ENCODE assay signal across 8 cellular contexts in the genomic region with DNA sequence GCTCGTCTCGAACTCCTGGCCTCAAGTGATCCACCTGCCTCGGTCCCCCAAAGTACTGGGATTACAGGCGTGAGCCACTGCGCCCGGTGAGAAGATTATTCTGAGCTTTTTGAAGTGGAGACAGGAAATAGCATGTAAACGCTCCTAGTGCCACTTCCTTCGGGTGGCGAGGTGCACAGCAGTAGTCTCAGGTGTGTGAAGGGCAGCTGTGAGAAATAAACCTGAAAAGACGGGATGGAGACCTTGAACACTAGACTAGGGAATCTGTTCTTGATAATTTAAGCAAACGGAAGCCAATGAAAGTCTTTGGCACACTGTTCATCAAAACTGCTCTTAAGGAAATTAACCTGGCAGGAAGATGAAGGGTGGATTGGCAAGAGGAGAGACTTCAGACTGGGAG. TPM values are rescaled to one million over a fixed set of nuclear protein-coding genes. Genes with fewer than 3 reads are reported as not detected.
DNase-seq lines count a peak whose midpoint lies in the region; ATAC-seq, FAIRE-seq and TF ChIP-seq lines count a peak whose summit lies in the region.

No MANE protein-coding gene starts in this region.

- H3K36me3 Mint-ChIP-seq in CD4-positive, alpha-beta memory T cell = peaks cover 0 to 3% of the 10 kb centered on the region in 2 donors

- no peak for FAIRE-seq in RCC 7860 (lab: Jason Lieb, UNC)

- no peaks in the 10 kb centered on the region for H3K36me3 ChIP-seq in CD4-positive, alpha-beta memory T cell (ENCODE audit: insufficient read depth, low read length)
- no peaks in the 10 kb centered on the region for H3K36me3 ChIP-seq in breast epithelium
- no peaks in the 10 kb centered on the region for H3K36me3 ChIP-seq in muscle layer of duodenum (ENCODE audit: control insufficient read depth in 1 of 2, insufficient read depth in 2 of 2, low read length in 2 of 2)

- no peak for TF ChIP-seq POLR2A in breast epithelium (IDR thresholded peaks at IDR 0.05)

- no peak for ATAC-seq in GM21619 (IDR thresholded peaks at IDR 0.05; ENCODE audit: unreplicated experiment)

- POLR2A ChIA-PET in CD4-positive, alpha-beta memory T cell (lab: Charles Lee; ENCODE audit: partially characterized antibody) = interaction anchor here (0.9 to 1.0 kb wide), 2 partner anchors 40 to 825 kb away, joined by 3 to 5 read pairs; partner anchors contain the start of gene THADA

- H3K9me3 Mint-ChIP-seq in CD4-positive, alpha-beta memory T cell = peaks cover 0 to 13% (median 11%) of the 10 kb centered on the region in 8 donors

- H3K9me3 ChIP-seq in CD4-positive, alpha-beta memory T cell (ENCODE audit: control insufficient read depth in 1 of 2, low read length in 2 of 2) = no peaks in the 10 kb centered on the region
- H3K9me3 ChIP-seq in breast epithelium (no peaks in the 10 kb centered on the region), muscle layer of duodenum (ENCODE audit: control insufficient read depth in 1 of 2, low read length in 2 of 2) (peaks cover 0 to 3% of the 10 kb centered on the region in 2 donors)

- H3K4me3 Mint-ChIP-seq in CD4-positive, alpha-beta memory T cell = peak overlapping the region; percentile 89 to 96 (median 94)

- no peak for DNase-seq in CD4-positive, alpha-beta memory T cell
- DNase-seq in LNCaP clone FGC (ENCODE audit: low read depth) (no peak), breast epithelium (ENCODE audit: low spot score in 2 of 2) (no peak), EL (no peak), RCC 7860 (ENCODE audit: low spot score) (no peak), NCI-H2107 treated with DMSO at 0.1 percent for 48 hours (lab: John Stamatoyannopoulos, UW; ENCODE audit: unreplicated experiment) (no peak)

- peaks cover 25 to 27% of the 10 kb centered on the region in 2 donors for H3K27me3 Mint-ChIP-seq in CD4-positive, alpha-beta memory T cell

- H3K4me1 Mint-ChIP-seq in CD4-positive, alpha-beta memory T cell = peaks cover 7 to 15% (median 14%) of the 10 kb centered on the region in 4 donors

- peak overlapping the region; percentile 45 to 66 for H3K4me3 ChIP-seq in CD4-positive, alpha-beta memory T cell (ENCODE audit: low read length in 2 of 2)
- H3K4me3 ChIP-seq in LNCaP clone FGC (ENCODE audit: low read depth, low read length) = peak overlapping the region; percentile 46
- peak overlapping the region; percentile 89 to 95 (median 95) for H3K4me3 ChIP-seq in breast epithelium
- H3K4me3 ChIP-seq in muscle layer of duodenum (ENCODE audit: low read depth in 1 of 2, low read length in 2 of 2) = peak overlapping the region; percentile 55 to 88

- no peak overlapping the region for H3K27ac ChIP-seq in CD4-positive, alpha-beta memory T cell (ENCODE audit: low read depth, low read length)
- H3K27ac ChIP-seq in breast epithelium (peak overlapping the region; percentile 89 to 91), muscle layer of duodenum (ENCODE audit: low read length) (no peak overlapping the region)

- no peak for TF ChIP-seq CTCF in LNCaP clone FGC (IDR thresholded peaks at IDR 0.05; ENCODE audit: control insufficient read depth, extremely low read depth, insufficient read depth)
- no peak for TF ChIP-seq CTCF in breast epithelium (IDR thresholded peaks at IDR 0.05)

- H3K27ac Mint-ChIP-seq in CD4-positive, alpha-beta memory T cell = peak overlapping the region; percentile 58 to 95 (median 73)

- H3K27me3 ChIP-seq in CD4-positive, alpha-beta memory T cell (ENCODE audit: insufficient read depth, low read length) = no peaks in the 10 kb centered on the region
- no peaks in the 10 kb centered on the region for H3K27me3 ChIP-seq in breast epithelium
- H3K27me3 ChIP-seq in muscle layer of duodenum (ENCODE audit: low read depth, low read length) = peaks cover 8% of the 10 kb centered on the region

- peaks cover 4% of the 10 kb centered on the region for H3K4me1 ChIP-seq in CD4-positive, alpha-beta memory T cell (ENCODE audit: insufficient read depth, low read length)
- H3K4me1 ChIP-seq in breast epithelium (no peaks in the 10 kb centered on the region), muscle layer of duodenum (ENCODE audit: control insufficient read depth in 1 of 2, insufficient read depth in 2 of 2, low read length in 2 of 2) (peaks cover 0 to 10% of the 10 kb centered on the region in 2 donors)

- intact Hi-C loops in CD4-positive, alpha-beta memory T cell (cut with micrococcal nuclease) = loop anchor here (10.0 kb wide), 1 partner anchor 138 kb away; the partner anchor contains the start of gene DYNC2LI1
- intact Hi-C loops in breast epithelium (cut with DNase I; ENCODE audit: low total_unique reads) = no loop called here

- CTCF ChIA-PET in CD4-positive, alpha-beta memory T cell (lab: Charles Lee; ENCODE audit: partially characterized antibody) = interaction anchor here (0.7 to 1.1 kb wide), 3 partner anchors 23 to 38 kb away, joined by 3 read pairs; no protein-coding TSS in a partner anchor

RNA-seq across cellular contexts. Expression of gene PLEKHH2, which starts 0.4 kb away (rescaled TPM):
- total RNA-seq in CD4-positive, alpha-beta memory T cell = 1 to 10 TPM; 1.2 TPM
- not detected for polyA plus RNA-seq in CD4-positive, alpha-beta memory T cell
- 10 to 100 TPM; 42.1 to 67.2 (median 63.5) TPM for total RNA-seq in breast epithelium

RNA-seq across cellular contexts. Expression of gene C1GALT1C1L, which starts 39.6 kb away (rescaled TPM):
- total RNA-seq in CD4-positive, alpha-beta memory T cell = not detected
- not detected for polyA plus RNA-seq in CD4-positive, alpha-beta memory T cell
- 1 to 10 TPM; 2.0 to 2.9 (median 2.0) TPM for total RNA-seq in breast epithelium

RNA-seq across cellular contexts. Expression of gene THADA, which starts 40.8 kb away (rescaled TPM):
- total RNA-seq in CD4-positive, alpha-beta memory T cell = 10 to 100 TPM; 42.1 to 44.8 TPM
- polyA plus RNA-seq in CD4-positive, alpha-beta memory T cell = 10 to 100 TPM; 20.3 to 23.4 TPM
- 10 to 100 TPM; 41.1 to 60.6 (median 49.5) TPM for total RNA-seq in breast epithelium

Comparison
In these comparisons a context has a peak if more than half of its experiments do, and no peak if none do; other contexts are left out.
1. H3K27ac ChIP-seq: peak in breast epithelium (2 of 2); none in CD4-positive, alpha-beta memory T cell (single experiment) and muscle layer of duodenum (single experiment).
2. RNA of gene PLEKHH2, which starts 0.4 kb away (total RNA-seq): 42.1 to 67.2 TPM in breast epithelium; 1.2 TPM in CD4-positive, alpha-beta memory T cell; every median in the first group is over 10 times any median in the second.
3. Peak in every context shown above with its lines, with median percentiles within 50 percentile points of each other: H3K4me3 ChIP-seq.